ENCODE assay signal across 15 cellular contexts in the genomic region with DNA sequence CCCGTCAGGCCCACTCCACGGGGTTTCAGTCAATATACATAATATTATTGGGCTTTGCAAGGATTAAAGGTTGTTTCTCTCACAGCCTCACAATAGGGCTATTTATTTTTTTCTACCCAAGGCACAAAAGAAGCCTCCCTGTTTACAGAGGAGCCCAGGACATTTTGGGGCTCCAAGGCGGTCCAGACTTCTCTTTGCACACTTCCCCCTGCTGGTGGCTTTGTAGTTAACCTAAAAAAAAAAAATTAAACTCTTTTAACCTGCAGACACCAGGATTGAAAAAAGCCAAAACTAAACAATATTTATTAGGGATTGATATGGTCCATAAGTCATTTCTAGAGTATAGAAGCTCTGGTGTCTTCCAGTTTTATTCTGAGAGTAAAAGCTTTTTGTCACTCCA.
A peak's percentile ranks its signal among the peaks of the same experiment; 100 is the strongest.
DNase-seq lines count a peak whose midpoint lies in the region; ATAC-seq and TF ChIP-seq lines count a peak whose summit lies in the region.
"Had no signal": no experiment of that assay in that cellular context is flagged by ENCODE, and none has a peak within 500 bp of the region (broad histone marks: within the 10 kb centered on the region; RNA-seq: fewer than 3 reads in every experiment).

No MANE protein-coding gene starts in this region.

- no peak overlapping the region for H3K27ac Mint-ChIP-seq in mesothelial cell of epicardium

- H3K36me3 Mint-ChIP-seq in mesothelial cell of epicardium = no peaks in the 10 kb centered on the region

- ATAC-seq in Right ventricle myocardium inferior = no peak

- DNase-seq in BJ (ENCODE audit: low read depth) (no peak), HFF-Myc (ENCODE audit: extremely low read depth, low read depth) (no peak), WERI-Rb-1 (no peak), mesothelial cell of epicardium (ENCODE audit: low spot score in 2 of 2, unreplicated experiment in 2 of 2) (no peak), GM10248 (ENCODE audit: extremely low spot score) (no peak), NCI-H2029 treated with DMSO at 0.1 percent for 48 hours (lab: John Stamatoyannopoulos, UW) (no peak), Right ventricle myocardium inferior (ENCODE audit: missing footprints) (no peak), RKO (ENCODE audit: low spot score) (no peak)
- DNase-seq: COR-L47; effector CD8-positive, alpha-beta T cell; GOT3; mesendoderm; posterior cingulate gyrus; stimulated activated CD4-positive, alpha-beta T cell treated with anti-CD3 and anti-CD28 coated beads, Interleukin-4, amount 100 ng/mL, for 24 hours; stimulated activated naive CD4-positive, alpha-beta T cell treated with Interleukin-2 at 50 U/mL for 16 hours had no signal

- TF ChIP-seq CTCF in BJ (IDR thresholded peaks at IDR 0.05; ENCODE audit: insufficient read depth, low read depth, low read length) (peak; percentile 17; the same call in 1 of the 2 replicates), HFF-Myc (IDR thresholded peaks at IDR 0.05; ENCODE audit: low read depth, low read length, missing control alignments) (peak; percentile 27), WERI-Rb-1 (IDR thresholded peaks at IDR 0.05; ENCODE audit: low read depth, low read length) (peak; percentile 1; the same call in 1 of the 2 replicates), mesothelial cell of epicardium (IDR thresholded peaks at IDR 0.05; ENCODE audit: unreplicated experiment) (peak; percentile 60), GM10248 (IDR thresholded peaks at IDR 0.05; ENCODE audit: control extremely low read depth, extremely low read depth, low read depth, missing control alignments) (no peak)

- H3K9me3 Mint-ChIP-seq in mesothelial cell of epicardium = peaks cover 15% of the 10 kb centered on the region

- H3K27me3 ChIP-seq in BJ (ENCODE audit: control insufficient read depth, insufficient read depth, low read length) (no peaks in the 10 kb centered on the region), WERI-Rb-1 (ENCODE audit: insufficient read depth, low read depth, severe bottlenecking) (no peaks in the 10 kb centered on the region)

- H3K4me3 Mint-ChIP-seq in mesothelial cell of epicardium = no peak overlapping the region

- no peaks in the 10 kb centered on the region for H3K27me3 Mint-ChIP-seq in mesothelial cell of epicardium (ENCODE audit: low read depth)

- intact Hi-C loops in Right ventricle myocardium inferior (cut with DNase I) = no loop called here

- CTCF ChIA-PET in BJ (lab: Yijun Ruan, JAX) = interaction anchor here (0.6 to 0.9 kb wide), 2 partner anchors 15 to 48 kb away, joined by 3 read pairs; no protein-coding TSS in a partner anchor
- CTCF ChIA-PET in GM10248 (lab: Yijun Ruan, JAX) = no interaction called here

- H3K36me3 ChIP-seq in BJ (ENCODE audit: control insufficient read depth, insufficient read depth, low read length) = no peaks in the 10 kb centered on the region
- no peaks in the 10 kb centered on the region for H3K36me3 ChIP-seq in WERI-Rb-1

- no peak overlapping the region for H3K27ac ChIP-seq in WERI-Rb-1

- H3K4me3 ChIP-seq in BJ (ENCODE audit: low read depth, low read length) (no peak overlapping the region), HFF-Myc (replicated peaks; ENCODE audit: low read depth, low read length) (no peak overlapping the region), WERI-Rb-1 (ENCODE audit: low read depth, low read length) (no peak overlapping the region)

- peaks cover 7% of the 10 kb centered on the region for H3K9me3 ChIP-seq in WERI-Rb-1 (ENCODE audit: severe bottlenecking)

- POLR2A ChIA-PET in BJ (lab: Charles Lee) (no interaction called here), GM10248 (lab: Yijun Ruan, JAX) (no interaction called here)

- peaks cover 4% of the 10 kb centered on the region for H3K4me1 Mint-ChIP-seq in mesothelial cell of epicardium
